ENCODE assay signal across 9 cellular contexts in genomic region chr12:57893460-57894353, GRCh38. TPM values are rescaled to one million over a fixed set of nuclear protein-coding genes. Genes with fewer than 3 reads are reported as not detected.
DNase-seq lines count a peak whose midpoint lies in the region; ATAC-seq and TF ChIP-seq lines count a peak whose summit lies in the region.
"Had no signal": no experiment of that assay in that cellular context is flagged by ENCODE, and none has a peak within 500 bp of the region (broad histone marks: within the 10 kb centered on the region; RNA-seq: fewer than 3 reads in every experiment).

No MANE protein-coding gene starts in this region.

- H2BK120ac ChIP-seq in H9 (ENCODE audit: low read depth, low read length, poor library complexity, severe bottlenecking): no peak overlapping the region

- H3K27me3 Mint-ChIP-seq in H9 (ENCODE audit: low read depth) (peaks cover 31% of the 10 kb centered on the region), endothelial cell (ENCODE audit: unreplicated experiment) (peaks cover 7% of the 10 kb centered on the region)

- no peak overlapping the region for H2AK5ac ChIP-seq in H9 (ENCODE audit: insufficient read length, low read length)

- no peaks in the 10 kb centered on the region for H3K79me2 ChIP-seq in H9 (ENCODE audit: insufficient read depth, low read length)

- H3K27ac ChIP-seq in H9 (ENCODE audit: insufficient read length, low read depth, low read length) (no peak overlapping the region), RWPE2 (ENCODE audit: poor library complexity, severe bottlenecking) (peak overlapping the region; percentile 4), mesodermal cell (ENCODE audit: low read depth, low read length, severe bottlenecking) (peak overlapping the region; percentile 91), urinary bladder (ENCODE audit: low read depth) (peak overlapping the region; percentile 81)

- no peak overlapping the region for H2BK5ac ChIP-seq in H9 (ENCODE audit: insufficient read length, low read length)

- no peak overlapping the region for H2BK20ac ChIP-seq in H9 (ENCODE audit: low read depth, low read length, poor library complexity, severe bottlenecking)

- H2BK15ac ChIP-seq in H9 (ENCODE audit: low read depth, low read length): no peak overlapping the region

- no peak overlapping the region for H2BK12ac ChIP-seq in H9 (ENCODE audit: insufficient read length, low read depth, low read length)

- no peak overlapping the region for H3K9ac ChIP-seq in H9 (ENCODE audit: extremely low read depth, insufficient read length, low read length)

- ATAC-seq in RWPE2 (ENCODE audit: low read depth): peak; percentile 59
- no peak for ATAC-seq in activated CD4-positive, CD25-positive, alpha-beta regulatory T cell treated with anti-CD3 and anti-CD28 coated beads, Interleukin-2, amount 50 U/mL, for 24 hours

- peaks cover 12% of the 10 kb centered on the region for H3K23me2 ChIP-seq in H9 (ENCODE audit: insufficient read length, low read depth, low read length, poor library complexity, severe bottlenecking)

- H3K36me3 ChIP-seq in RWPE2 (ENCODE audit: low read depth) (no peaks in the 10 kb centered on the region), mesodermal cell (ENCODE audit: control insufficient read depth, insufficient read depth, low read length) (no peaks in the 10 kb centered on the region), urinary bladder (ENCODE audit: insufficient read depth) (no peaks in the 10 kb centered on the region)

- no peak for TF ChIP-seq CTCF in H9 (conservative IDR thresholded peaks at IDR 0.05)
- TF ChIP-seq CTCF in RWPE2 (IDR thresholded peaks at IDR 0.05; ENCODE audit: poor library complexity, severe bottlenecking): no peak
- no peak for TF ChIP-seq CTCF in endothelial cell (IDR thresholded peaks at IDR 0.05; ENCODE audit: unreplicated experiment)

- H3K27ac Mint-ChIP-seq in H9 (peak overlapping the region; percentile 76 to 95 (median 85); a peak in 6 of 7 replicates), endothelial cell (ENCODE audit: unreplicated experiment) (no peak overlapping the region)
- H3K27ac Mint-ChIP-seq: T-helper 1 cell treated with Interleukin-12 subunit alpha and Interleukin-12 subunit beta and Interleukin-4 antibody, amounts not matched to agents 30 μg/mL and 1 μg/mL, for 36 hours had no signal

- H3K36me3 Mint-ChIP-seq in H9 (ENCODE audit: insufficient read depth in 1 of 3, low read depth in 3 of 3): no peaks in the 10 kb centered on the region; a peak in 1 of 7 replicates
- peaks cover 3% of the 10 kb centered on the region for H3K36me3 Mint-ChIP-seq in endothelial cell (ENCODE audit: low read depth, unreplicated experiment)

- H3T11ph ChIP-seq in H9 (ENCODE audit: low read length): no peak overlapping the region

- H4K91ac ChIP-seq in H9 (ENCODE audit: insufficient read length, low read depth, low read length): no peak overlapping the region

- no peaks in the 10 kb centered on the region for H4K20me1 ChIP-seq in H9 (ENCODE audit: control insufficient read depth, insufficient read depth, insufficient read length)

- H3K18ac ChIP-seq in H9 (ENCODE audit: insufficient read length, low read depth, low read length): no peak overlapping the region

- H3K23ac ChIP-seq in H9 (ENCODE audit: insufficient read length, low read depth, low read length): no peak overlapping the region

- no CpG with 5 or more reads among the region's 13 CpGs for WGBS in H9 (ENCODE audit: extremely low coverage, insufficient read length, low lambda C conversion rate)
- 49 to 51% methylated on average over 12 of the region's 13 CpGs for WGBS in mesodermal cell (ENCODE audit: insufficient coverage in 2 of 2), 2 experiments
- WGBS in urinary bladder: 8% methylated on average over 13 of the region's 13 CpGs

- peak overlapping the region in 1 of 2 experiments; percentile 51; a peak in 3 of 5 replicates for H3K4me3 Mint-ChIP-seq in H9
- peak overlapping the region; percentile 18 for H3K4me3 Mint-ChIP-seq in endothelial cell (ENCODE audit: unreplicated experiment)
- H3K4me3 Mint-ChIP-seq: T-helper 1 cell treated with Interleukin-12 subunit alpha and Interleukin-12 subunit beta and Interleukin-4 antibody, amounts not matched to agents 30 μg/mL and 1 μg/mL, for 36 hours had no signal

- no peak overlapping the region for H3K4me2 ChIP-seq in H9 (ENCODE audit: insufficient read depth, insufficient read length, low read length)

- no peaks in the 10 kb centered on the region for H3K9me3 Mint-ChIP-seq in H9
- H3K9me3 Mint-ChIP-seq in endothelial cell (ENCODE audit: unreplicated experiment): no peaks in the 10 kb centered on the region
- H3K9me3 Mint-ChIP-seq: T-helper 1 cell treated with Interleukin-12 subunit alpha and Interleukin-12 subunit beta and Interleukin-4 antibody, amounts not matched to agents 30 μg/mL and 1 μg/mL, for 36 hours had no signal

- H2AFZ ChIP-seq in H9 (ENCODE audit: low read length): peak overlapping the region; percentile 18

- no peak overlapping the region for H4K8ac ChIP-seq in H9 (replicated peaks; ENCODE audit: insufficient read length, low read depth, low read length)

- H3K14ac ChIP-seq in H9 (ENCODE audit: insufficient read depth, low read length): no peak overlapping the region

- H4K5ac ChIP-seq in H9 (ENCODE audit: insufficient read length, low read depth, low read length): no peak overlapping the region

- peaks cover 4% of the 10 kb centered on the region; the same call in 1 of the 2 replicates for H3K27me3 ChIP-seq in H9 (ENCODE audit: insufficient read depth, low read length)
- H3K27me3 ChIP-seq in RWPE2 (ENCODE audit: insufficient read depth, poor library complexity, severe bottlenecking): no peaks in the 10 kb centered on the region

- peaks cover 44 to 67% of the 10 kb centered on the region in 2 experiments for H3K4me1 Mint-ChIP-seq in H9
- H3K4me1 Mint-ChIP-seq in endothelial cell (ENCODE audit: unreplicated experiment): peaks cover 53% of the 10 kb centered on the region

- H3K4me1 ChIP-seq in H9 (ENCODE audit: insufficient read depth, low read length): peaks cover 17% of the 10 kb centered on the region; the same call in 1 of the 2 replicates
- peaks cover 55% of the 10 kb centered on the region for H3K4me1 ChIP-seq in RWPE2 (ENCODE audit: insufficient read depth, poor library complexity, severe bottlenecking)
- H3K4me1 ChIP-seq in mesodermal cell (ENCODE audit: control insufficient read depth, insufficient read depth, low read length, poor library complexity, severe bottlenecking): peaks cover 43% of the 10 kb centered on the region
- H3K4me1 ChIP-seq in urinary bladder (ENCODE audit: insufficient read depth): no peaks in the 10 kb centered on the region

- H3K56ac ChIP-seq in H9 (ENCODE audit: insufficient read length, low read depth, low read length): no peak overlapping the region

- no peak overlapping the region for H3K4me3 ChIP-seq in RWPE2 (ENCODE audit: severe bottlenecking)
- H3K4me3 ChIP-seq in mesodermal cell (ENCODE audit: extremely low read depth, insufficient read depth, low read length, poor library complexity, severe bottlenecking): no peak overlapping the region
- H3K4me3 ChIP-seq in urinary bladder (ENCODE audit: low read depth, low read length): no peak overlapping the region

- DNase-seq in H9: peak; percentile 61
- no peak for DNase-seq in RWPE2 (ENCODE audit: low spot score)
- DNase-seq in endothelial cell (ENCODE audit: low spot score): peak; percentile 46
- no peak for DNase-seq in NCI-H1436 treated with DMSO at 0.1 percent for 48 hours (lab: John Stamatoyannopoulos, UW)
- DNase-seq in activated CD4-positive, alpha-beta T cell treated with anti-CD3 and anti-CD28 coated beads for 4 hours: no peak

- no peak overlapping the region for H3K4ac ChIP-seq in H9 (ENCODE audit: low read depth, low read length)

- no peaks in the 10 kb centered on the region for H3K79me1 ChIP-seq in H9 (ENCODE audit: insufficient read depth, low read depth, low read length, poor library complexity, severe bottlenecking)

- no peaks in the 10 kb centered on the region for H3K9me3 ChIP-seq in H9 (ENCODE audit: control insufficient read depth, low read depth, low read length)
- H3K9me3 ChIP-seq in RWPE2 (ENCODE audit: severe bottlenecking): no peaks in the 10 kb centered on the region
- no peaks in the 10 kb centered on the region for H3K9me3 ChIP-seq in mesodermal cell (ENCODE audit: control insufficient read depth, low read length)

RNA-seq across cellular contexts. Expression of gene CTDSP2, which starts 47.2 kb away (rescaled TPM):
- 97.5 and 103 TPM in 2 replicates for total RNA-seq in H9 (2021)
- 181 TPM for total RNA-seq in endothelial cell (ENCODE audit: unreplicated experiment)
- polyA plus RNA-seq in mesodermal cell (2013, experiment 1 of 2): 123 TPM
- polyA plus RNA-seq in mesodermal cell (2013, experiment 2 of 2): 121 TPM
- total RNA-seq in urinary bladder: 80.2 TPM
- 145 TPM for polyA plus RNA-seq in urinary bladder

RNA-seq across cellular contexts. Expression of gene ATP23, which starts 47.7 kb away (rescaled TPM):
- 4.7 and 5.1 TPM in 2 replicates for total RNA-seq in H9 (2021)
- total RNA-seq in endothelial cell (ENCODE audit: unreplicated experiment): 3.1 TPM
- polyA plus RNA-seq in mesodermal cell (2013, experiment 1 of 2): 9.5 TPM
- 7.6 TPM for polyA plus RNA-seq in mesodermal cell (2013, experiment 2 of 2)
- total RNA-seq in urinary bladder: 8.8 TPM
- polyA plus RNA-seq in urinary bladder: 16.1 TPM

Comparison
In these comparisons a context has a peak if more than half of its experiments do, and no peak if none do; other contexts are left out.
1. DNase-seq: peak in H9 (single experiment) and endothelial cell (single experiment); none in RWPE2 (single experiment), NCI-H1436 treated with DMSO at 0.1 percent for 48 hours (single experiment) and activated CD4-positive, alpha-beta T cell treated with anti-CD3 and anti-CD28 coated beads for 4 hours (0 of 2).